2 cellular contexts compared by ENCODE assay signal in the genomic region with DNA sequence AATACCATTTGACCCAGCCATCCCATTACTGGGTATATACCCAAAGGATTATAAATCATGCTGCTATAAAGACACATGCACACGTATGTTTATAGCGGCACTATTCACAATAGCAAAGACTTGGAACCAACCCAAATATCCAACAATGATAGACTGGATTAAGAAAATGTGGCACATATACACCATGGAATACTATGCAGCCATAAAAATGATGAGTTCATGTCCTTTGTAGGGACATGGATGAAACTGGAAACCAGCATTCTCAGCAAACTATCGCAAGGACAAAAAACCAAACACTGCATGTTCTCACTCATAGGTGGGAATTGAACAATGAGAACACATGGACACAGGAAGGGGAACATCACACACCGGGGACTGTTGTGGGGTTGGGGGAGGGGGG.
A peak's percentile ranks its signal among the peaks of the same experiment; 100 is the strongest.
TF ChIP-seq lines count a peak whose summit lies in the region.

No MANE protein-coding gene starts in this region.

TF ChIP-seq in HEK293, 187 proteins besides CTCF, POLR2A, EP300 and RAD21:
- TF ChIP-seq ZNF146 (tag by site-specific recombination; IDR thresholded peaks at IDR 0.05) = peak; percentile 92

TF ChIP-seq in K562, 482 proteins besides CTCF, POLR2A, EP300 and RAD21:
- TF ChIP-seq ZNF146 (CRISPR knock-in tag; IDR thresholded peaks at IDR 0.05; ENCODE audit: unreplicated experiment) = peak; percentile 8
TF ChIP-seq in K562: peak in this region for 1; not testable (repeated sequence) for 481.
